Comparison of ENCODE assay signal across 8 cellular contexts in genomic region chr17:45161288-45162021, GRCh38. TPM values are rescaled to one million over a fixed set of nuclear protein-coding genes. Genes with fewer than 3 reads are reported as not detected.
A peak's percentile ranks its signal among the peaks of the same experiment; 100 is the strongest.
DNase-seq lines count a peak whose midpoint lies in the region; ATAC-seq and TF ChIP-seq lines count a peak whose summit lies in the region.

TSS of gene HEXIM2 (plus strand) at chr17:45161875. CDS start at chr17:45162794, 919 bp downstream.

- no peaks in the 10 kb centered on the region for H3K9me3 ChIP-seq in CD4-positive, alpha-beta T cell (ENCODE audit: control insufficient read depth, low read length)
- H3K9me3 ChIP-seq in liver (ENCODE audit: control insufficient read depth in 4 of 4, low read length in 3 of 4), result no peaks in the 10 kb centered on the region

- H3K36me3 ChIP-seq in liver (ENCODE audit: control insufficient read depth in 4 of 4, insufficient read depth in 3 of 4, low read depth in 1 of 4, low read length in 3 of 4), result peaks cover 0 to 3% (median 0%) of the 10 kb centered on the region in 4 donors

- CTCF ChIA-PET in CD4-positive, alpha-beta T cell (lab: Charles Lee), result interaction anchor here (1.4 to 6.8 kb wide), 5 partner anchors 11 to 57 kb away, joined by 3 to 108 read pairs (median 16); partner anchors contain the start of genes ACBD4 and HEXIM1
- CTCF ChIA-PET in activated CD4-positive, alpha-beta memory T cell treated with anti-CD3 and anti-CD28 coated beads for 36 hours (lab: Charles Lee), result interaction anchor here (0.6 to 7.6 kb wide), 11 partner anchors 11 to 224 kb away, joined by 3 to 170 read pairs (median 4); partner anchors contain the start of genes ACBD4, FMNL1 and HEXIM1

- H3K27ac Mint-ChIP-seq in CD4-positive, alpha-beta T cell, result peak within 1 kb of the TSS; percentile 94
- peak within 1 kb of the TSS; percentile 99 for H3K27ac Mint-ChIP-seq in activated CD4-positive, alpha-beta memory T cell treated with anti-CD3 and anti-CD28 coated beads for 36 hours

- H3K4me1 ChIP-seq in liver (ENCODE audit: control insufficient read depth in 4 of 4, insufficient read depth in 4 of 4, low read length in 3 of 4), result peaks cover 11 to 52% (median 40%) of the 10 kb centered on the region in 4 donors

- H3K27me3 ChIP-seq in CD4-positive, alpha-beta T cell (ENCODE audit: control insufficient read depth, insufficient read depth, low read length), result no peaks in the 10 kb centered on the region
- H3K27me3 ChIP-seq in dorsolateral prefrontal cortex (no peaks in the 10 kb centered on the region), liver (ENCODE audit: control insufficient read depth in 4 of 4, insufficient read depth in 4 of 4, low read length in 3 of 4) (no peaks in the 10 kb centered on the region)

- H3K27ac ChIP-seq in CD4-positive, alpha-beta T cell (ENCODE audit: low read depth, low read length), result peak within 1 kb of the TSS; percentile 99
- H3K27ac ChIP-seq in dorsolateral prefrontal cortex (peak within 1 kb of the TSS; percentile 98 to 100 (median 100)), liver (ENCODE audit: low read depth in 1 of 2, low read length in 2 of 2) (peak within 1 kb of the TSS; percentile 99 to 100)

- POLR2A ChIA-PET in CD4-positive, alpha-beta T cell (lab: Charles Lee), result interaction anchor here (0.6 to 5.6 kb wide), 24 partner anchors 10 to 1038 kb away, joined by 3 to 630 read pairs (median 5); partner anchors contain the start of genes ACBD4, FMNL1, HDAC5 and HEXIM1
- POLR2A ChIA-PET in activated CD4-positive, alpha-beta memory T cell treated with anti-CD3 and anti-CD28 coated beads for 36 hours (lab: Charles Lee), result interaction anchor here (0.8 to 4.8 kb wide), 10 partner anchors 9 to 155 kb away, joined by 3 to 217 read pairs (median 8); partner anchors contain the start of genes ACBD4, HEXIM1, MAP3K14 and NMT1

- intact Hi-C loops in CD4-positive, alpha-beta T cell (cut with DNase I, micrococcal nuclease), result loop anchor here (1.0 to 5.0 kb wide), 6 partner anchors 9 to 156 kb away; partner anchors contain the start of genes HEXIM1 (in 2 of the 2), ACBD4 (in 1 of the 2), MAP3K14 (in 1 of the 2) and NMT1 (in 1 of the 2)
- intact Hi-C loops in activated CD4-positive, alpha-beta memory T cell treated with anti-CD3 and anti-CD28 coated beads for 36 hours (cut with micrococcal nuclease), result loop anchor here (1.0 to 2.0 kb wide), 7 partner anchors 12 to 155 kb away; partner anchors contain the start of genes DCAKD, HEXIM1, MAP3K14 and NMT1
- intact Hi-C loops in dorsolateral prefrontal cortex (cut with DNase I), result loop anchor here (1.0 to 10.0 kb wide), 3 partner anchors 13 to 153 kb away; partner anchors contain the start of genes HEXIM1 (in 2 of the 2) and MAP3K14 (in 1 of the 2)

- peaks cover 27% of the 10 kb centered on the region for H3K36me3 Mint-ChIP-seq in CD4-positive, alpha-beta T cell (ENCODE audit: low read depth)
- H3K36me3 Mint-ChIP-seq in activated CD4-positive, alpha-beta memory T cell treated with anti-CD3 and anti-CD28 coated beads for 36 hours, result peaks cover 20% of the 10 kb centered on the region

- TF ChIP-seq RAD21 in liver (IDR thresholded peaks at IDR 0.05), result peak; percentile 10 to 30

- ATAC-seq in CD4-positive, alpha-beta T cell (ENCODE audit: poor library complexity), result peak; percentile 93
- ATAC-seq in GM19452 (IDR thresholded peaks at IDR 0.05; ENCODE audit: unreplicated experiment), result peak; percentile 90
- peak; percentile 81 for ATAC-seq in HG03575 (IDR thresholded peaks at IDR 0.05; ENCODE audit: extremely low read depth, insufficient number of reproducible peaks, low FRiP score, unreplicated experiment)

- H3K9ac ChIP-seq in liver (ENCODE audit: low read depth in 1 of 2, low read length in 2 of 2), result peak within 1 kb of the TSS; percentile 96 to 97

- peak; percentile 94 to 99 (median 98) for DNase-seq in CD4-positive, alpha-beta T cell
- DNase-seq in NCI-H82 (lab: John Stamatoyannopoulos, UW) (peak; percentile 100), dorsolateral prefrontal cortex (peak; percentile 98 to 100 (median 99))
- DNase-seq in activated CD4-positive, alpha-beta memory T cell treated with anti-CD3 and anti-CD28 coated beads for 36 hours, result peak; percentile 99
- peak; percentile 96 for DNase-seq in stimulated activated CD4-positive, alpha-beta T cell treated with anti-CD3 and anti-CD28 coated beads, Interleukin-4, amount 100 ng/mL, for 1 hour

- H3K27me3 Mint-ChIP-seq in CD4-positive, alpha-beta T cell, result no peaks in the 10 kb centered on the region
- H3K27me3 Mint-ChIP-seq in activated CD4-positive, alpha-beta memory T cell treated with anti-CD3 and anti-CD28 coated beads for 36 hours, result peaks cover 2% of the 10 kb centered on the region

- no peaks in the 10 kb centered on the region for H3K9me3 Mint-ChIP-seq in CD4-positive, alpha-beta T cell
- H3K9me3 Mint-ChIP-seq in activated CD4-positive, alpha-beta memory T cell treated with anti-CD3 and anti-CD28 coated beads for 36 hours, result no peaks in the 10 kb centered on the region

- TF ChIP-seq CTCF in CD4-positive, alpha-beta T cell (IDR thresholded peaks at IDR 0.05), result no peak
- peak in 16 of 56 donors; percentile 3 to 48 (median 24) for TF ChIP-seq CTCF in dorsolateral prefrontal cortex (IDR thresholded peaks at IDR 0.05 in 54 of 56, conservative IDR thresholded peaks at IDR 0.05 in 2 of 56; ENCODE audit: low read depth in 1 of 56, partially characterized antibody in 56 of 56)
- no peak for TF ChIP-seq CTCF in liver (IDR thresholded peaks at IDR 0.05; ENCODE audit: low read depth, low read length, missing input control)

- H3K4me3 ChIP-seq in dorsolateral prefrontal cortex (peak within 1 kb of the TSS; percentile 77 to 100 (median 95)), liver (ENCODE audit: low read depth in 1 of 3, low read length in 3 of 3) (peak within 1 kb of the TSS; percentile 72 to 81 (median 75))

- H3K4me1 Mint-ChIP-seq in CD4-positive, alpha-beta T cell (ENCODE audit: low read depth), result peaks cover 35% of the 10 kb centered on the region
- H3K4me1 Mint-ChIP-seq in activated CD4-positive, alpha-beta memory T cell treated with anti-CD3 and anti-CD28 coated beads for 36 hours (ENCODE audit: low read depth), result peaks cover 36% of the 10 kb centered on the region

- under 1% methylated on average over 53 of the region's 53 CpGs for WGBS in liver

- peak within 1 kb of the TSS; percentile 93 for H3K4me3 Mint-ChIP-seq in CD4-positive, alpha-beta T cell
- peak within 1 kb of the TSS; percentile 99 for H3K4me3 Mint-ChIP-seq in activated CD4-positive, alpha-beta memory T cell treated with anti-CD3 and anti-CD28 coated beads for 36 hours

TF ChIP-seq in liver, 16 proteins besides CTCF, POLR2A, EP300 and RAD21 (continues in another document):
- TF ChIP-seq REST (IDR thresholded peaks at IDR 0.05) (peak; percentile 86), GABPA (IDR thresholded peaks at IDR 0.05 in 1 of 2, conservative IDR thresholded peaks at IDR 0.05 in 1 of 2) (peak in 1 of 2 donors; percentile 66), JUND (IDR thresholded peaks at IDR 0.05) (peak; percentile 42 to 67), FOXA2 (IDR thresholded peaks at IDR 0.05) (peak; percentile 62), HNF4G (IDR thresholded peaks at IDR 0.05) (no peak), NR2F2 (IDR thresholded peaks at IDR 0.05) (peak; percentile 89), EGR1 (IDR thresholded peaks at IDR 0.05; ENCODE audit: low read depth in 2 of 2) (peak in 1 of 2 donors; percentile 71), TAF1 (conservative IDR thresholded peaks at IDR 0.05) (peak; percentile 75), ZBTB33 (IDR thresholded peaks at IDR 0.05) (peak; percentile 86)

RNA-seq across cellular contexts. Expression of gene HEXIM2, which starts in this region (rescaled TPM):
- total RNA-seq in CD4-positive, alpha-beta T cell, result 1 to 10 TPM; 1.3 to 1.5 TPM
- 1 to 10 TPM; 5.3 to 5.6 TPM for total RNA-seq in activated CD4-positive, alpha-beta memory T cell treated with anti-CD3 and anti-CD28 coated beads for 36 hours
- total RNA-seq in dorsolateral prefrontal cortex, result 10 to 100 TPM in 73 of 120 experiments, 1 to 10 TPM in 47; 5.1 to 16.7 (median 10.8) TPM
- 1 to 10 TPM; 3.5 to 4.8 TPM for total RNA-seq in liver
- 10 to 100 TPM in 1 of 2 donors, 1 to 10 TPM in 1; 6.1 to 10.7 TPM for polyA plus RNA-seq in liver

Comparison
In these comparisons a context has a peak if more than half of its experiments do, and no peak if none do; other contexts are left out.
1. Peak in every context shown above with its lines: DNase-seq, ATAC-seq, H3K4me3 ChIP-seq and H3K27ac ChIP-seq.